In the genomic region with DNA sequence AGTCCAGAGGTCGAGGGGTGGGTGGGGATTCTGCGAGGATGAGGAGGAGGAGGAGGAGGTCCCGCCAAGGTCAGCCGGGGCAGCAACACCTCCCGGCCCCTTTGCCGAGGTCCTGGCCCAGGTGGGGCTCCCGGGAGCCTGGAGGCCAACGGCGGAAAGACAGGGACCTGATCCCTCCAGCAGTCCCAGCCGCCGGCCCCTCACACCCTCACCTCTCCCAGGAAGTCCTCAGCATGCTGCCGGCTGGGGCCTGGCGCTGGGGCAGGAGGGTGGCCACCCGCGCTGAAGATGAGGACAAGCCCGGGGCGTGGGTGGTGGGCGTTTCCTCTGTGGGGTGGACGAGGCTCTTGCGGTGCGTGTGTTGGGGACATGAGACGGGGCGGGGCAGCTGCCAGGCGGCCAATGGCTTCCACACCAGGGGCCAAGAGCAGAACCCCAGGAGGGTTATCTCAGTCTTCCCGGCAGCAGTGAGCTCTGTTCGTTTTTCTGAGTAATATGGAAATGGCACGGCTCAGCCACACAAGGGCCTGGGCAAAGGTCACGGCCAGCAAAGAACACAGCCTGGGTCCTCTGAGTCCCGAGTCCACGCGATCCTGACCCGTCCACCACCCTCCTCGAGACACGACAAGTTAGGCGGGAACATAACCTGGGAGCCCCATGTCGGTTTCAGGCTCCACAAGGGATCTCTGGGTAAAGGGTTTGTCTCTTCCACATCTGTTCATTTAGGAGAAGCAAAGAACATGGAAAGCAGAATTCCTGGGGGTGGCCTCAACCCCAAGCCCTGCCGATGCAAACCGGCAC, we compare ENCODE assay signal across 8 cellular contexts.
DNase-seq lines count a peak whose midpoint lies in the region; ATAC-seq and TF ChIP-seq lines count a peak whose summit lies in the region.
"Had no signal": no experiment of that assay in that cellular context is flagged by ENCODE, and none has a peak within 500 bp of the region (broad histone marks: within the 10 kb centered on the region; RNA-seq: fewer than 3 reads in every experiment).

No MANE protein-coding gene starts in this region.

- H3K9me3 ChIP-seq in mesodermal cell (ENCODE audit: control insufficient read depth, low read length) (no peaks in the 10 kb centered on the region), thymus (ENCODE audit: control insufficient read depth) (no peaks in the 10 kb centered on the region), ovary (no peaks in the 10 kb centered on the region)

- peak overlapping the region; percentile 66 for H3K27ac ChIP-seq in mesodermal cell (ENCODE audit: low read depth, low read length, severe bottlenecking)
- peak overlapping the region; percentile 36 for H3K27ac ChIP-seq in thymus (ENCODE audit: low read depth)
- peak overlapping the region in 1 of 2 donors; percentile 21 for H3K27ac ChIP-seq in ovary

- peak; percentile 29 for ATAC-seq in HG03439 (IDR thresholded peaks at IDR 0.05; ENCODE audit: unreplicated experiment)
- ATAC-seq: HCT116 had no signal

- WGBS in mesodermal cell (ENCODE audit: insufficient coverage in 2 of 2), 2 experiments = 86 to 93% methylated on average over 22 to 36 of the region's 38 CpGs
- 91% methylated on average over 38 of the region's 38 CpGs for WGBS in thymus
- 77 to 81% (median 80%) methylated on average over 34 to 38 of the region's 38 CpGs for WGBS in ovary, 3 donors

- H3K36me3 ChIP-seq in mesodermal cell (ENCODE audit: control insufficient read depth, insufficient read depth, low read length) (no peaks in the 10 kb centered on the region), thymus (ENCODE audit: control insufficient read depth, insufficient read depth) (no peaks in the 10 kb centered on the region), ovary (no peaks in the 10 kb centered on the region)

- H3K4me3 ChIP-seq in mesodermal cell (ENCODE audit: extremely low read depth, insufficient read depth, low read length, poor library complexity, severe bottlenecking) (no peak overlapping the region), thymus (ENCODE audit: low read length) (no peak overlapping the region), ovary (no peak overlapping the region)

- TF ChIP-seq CTCF in ovary (IDR thresholded peaks at IDR 0.05) = no peak

- no peak for TF ChIP-seq EP300 in ovary (IDR thresholded peaks at IDR 0.05)

- H3K4me1 ChIP-seq in mesodermal cell (ENCODE audit: control insufficient read depth, insufficient read depth, low read length, poor library complexity, severe bottlenecking) (peaks cover 38% of the 10 kb centered on the region), thymus (ENCODE audit: control insufficient read depth, insufficient read depth, low read length) (peaks cover 14% of the 10 kb centered on the region), ovary (ENCODE audit: insufficient read depth) (no peaks in the 10 kb centered on the region)

- TF ChIP-seq POLR2A in ovary (IDR thresholded peaks at IDR 0.05) = no peak

- H3K27me3 ChIP-seq in thymus (ENCODE audit: control insufficient read depth, insufficient read depth) (no peaks in the 10 kb centered on the region), ovary (no peaks in the 10 kb centered on the region)

- DNase-seq in activated gamma-delta T cell (lab: John Stamatoyannopoulos, UW) (peak; percentile 36), NCI-H2227 (lab: John Stamatoyannopoulos, UW; ENCODE audit: unreplicated experiment) (no peak), NCI-H146 (lab: John Stamatoyannopoulos, UW) (no peak), ovary (no peak)

- intact Hi-C loops in ovary (cut with DNase I) = no loop called here
